1 cellular context compared by ENCODE assay signal in genomic region chr14:56579345-56580316, GRCh38.
TF ChIP-seq lines count a peak whose summit lies in the region.

Gene TMEM260 (plus strand): TSS chr14:56579798. CDS start chr14:56579915, 117 bp downstream.

TF ChIP-seq in HepG2, 621 proteins besides CTCF, POLR2A, EP300 and RAD21 (continued from another document and continues in another):
- TF ChIP-seq, protein P1, sequence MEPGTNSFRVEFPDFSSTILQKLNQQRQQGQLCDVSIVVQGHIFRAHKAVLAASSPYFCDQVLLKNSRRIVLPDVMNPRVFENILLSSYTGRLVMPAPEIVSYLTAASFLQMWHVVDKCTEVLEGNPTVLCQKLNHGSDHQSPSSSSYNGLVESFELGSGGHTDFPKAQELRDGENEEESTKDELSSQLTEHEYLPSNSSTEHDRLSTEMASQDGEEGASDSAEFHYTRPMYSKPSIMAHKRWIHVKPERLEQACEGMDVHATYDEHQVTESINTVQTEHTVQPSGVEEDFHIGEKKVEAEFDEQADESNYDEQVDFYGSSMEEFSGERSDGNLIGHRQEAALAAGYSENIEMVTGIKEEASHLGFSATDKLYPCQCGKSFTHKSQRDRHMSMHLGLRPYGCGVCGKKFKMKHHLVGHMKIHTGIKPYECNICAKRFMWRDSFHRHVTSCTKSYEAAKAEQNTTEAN (CRISPR knock-in tag; conservative IDR thresholded peaks at IDR 0.05), result no peak; the same call in 1 of the 2 replicates
- TF ChIP-seq, protein P2, sequence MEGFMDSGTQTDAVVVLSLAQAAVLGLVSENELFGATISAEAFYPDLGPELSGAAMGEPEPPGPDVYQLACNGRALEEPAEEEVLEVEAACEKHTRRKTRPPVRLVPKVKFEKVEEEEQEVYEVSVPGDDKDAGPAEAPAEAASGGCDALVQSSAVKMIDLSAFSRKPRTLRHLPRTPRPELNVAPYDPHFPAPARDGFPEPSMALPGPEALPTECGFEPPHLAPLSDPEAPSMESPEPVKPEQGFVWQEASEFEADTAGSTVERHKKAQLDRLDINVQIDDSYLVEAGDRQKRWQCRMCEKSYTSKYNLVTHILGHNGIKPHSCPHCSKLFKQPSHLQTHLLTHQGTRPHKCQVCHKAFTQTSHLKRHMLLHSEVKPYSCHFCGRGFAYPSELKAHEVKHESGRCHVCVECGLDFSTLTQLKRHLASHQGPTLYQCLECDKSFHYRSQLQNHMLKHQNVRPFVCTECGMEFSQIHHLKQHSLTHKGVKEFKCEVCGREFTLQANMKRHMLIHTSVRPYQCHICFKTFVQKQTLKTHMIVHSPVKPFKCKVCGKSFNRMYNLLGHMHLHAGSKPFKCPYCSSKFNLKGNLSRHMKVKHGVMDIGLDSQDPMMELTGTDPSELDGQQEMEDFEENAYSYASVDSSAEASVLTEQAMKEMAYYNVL (CRISPR knock-in tag; IDR thresholded peaks at IDR 0.05; ENCODE audit: borderline replicate concordance), result no peak
- no peak for TF ChIP-seq NFIC (IDR thresholded peaks at IDR 0.05; ENCODE audit: low read length)
- TF ChIP-seq, protein P3, sequence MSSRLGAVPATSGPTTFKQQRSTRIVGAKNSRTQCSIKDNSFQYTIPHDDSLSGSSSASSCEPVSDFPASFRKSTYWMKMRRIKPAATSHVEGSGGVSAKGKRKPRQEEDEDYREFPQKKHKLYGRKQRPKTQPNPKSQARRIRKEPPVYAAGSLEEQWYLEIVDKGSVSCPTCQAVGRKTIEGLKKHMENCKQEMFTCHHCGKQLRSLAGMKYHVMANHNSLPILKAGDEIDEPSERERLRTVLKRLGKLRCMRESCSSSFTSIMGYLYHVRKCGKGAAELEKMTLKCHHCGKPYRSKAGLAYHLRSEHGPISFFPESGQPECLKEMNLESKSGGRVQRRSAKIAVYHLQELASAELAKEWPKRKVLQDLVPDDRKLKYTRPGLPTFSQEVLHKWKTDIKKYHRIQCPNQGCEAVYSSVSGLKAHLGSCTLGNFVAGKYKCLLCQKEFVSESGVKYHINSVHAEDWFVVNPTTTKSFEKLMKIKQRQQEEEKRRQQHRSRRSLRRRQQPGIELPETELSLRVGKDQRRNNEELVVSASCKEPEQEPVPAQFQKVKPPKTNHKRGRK (CRISPR knock-in tag; IDR thresholded peaks at IDR 0.05), result no peak
- no peak for TF ChIP-seq ZNF749 (CRISPR knock-in tag; IDR thresholded peaks at IDR 0.05; ENCODE audit: borderline replicate concordance)
- TF ChIP-seq JUN (CRISPR knock-in tag; IDR thresholded peaks at IDR 0.05), result no peak
- no peak for TF ChIP-seq ZSCAN29 (CRISPR knock-in tag; conservative IDR thresholded peaks at IDR 0.05)
- peak; percentile 58; the same call in 1 of the 2 replicates for TF ChIP-seq AHR (CRISPR knock-in tag; IDR thresholded peaks at IDR 0.05)
- peak; percentile 79; the same call in 1 of the 2 replicates for TF ChIP-seq THAP11 (CRISPR knock-in tag; IDR thresholded peaks at IDR 0.05)
- TF ChIP-seq ZNF121 (CRISPR knock-in tag; IDR thresholded peaks at IDR 0.05), result no peak
- TF ChIP-seq ZNF263 (CRISPR knock-in tag; IDR thresholded peaks at IDR 0.05), result peak; percentile 46; the same call in 1 of the 2 replicates
- no peak for TF ChIP-seq SOX6 (IDR thresholded peaks at IDR 0.05)
- peak; percentile 22 for TF ChIP-seq SOX6 (CRISPR knock-in tag; IDR thresholded peaks at IDR 0.05)
- peak; percentile 54; the same call in 1 of the 2 replicates for TF ChIP-seq NAIF1 (CRISPR knock-in tag; IDR thresholded peaks at IDR 0.05; ENCODE audit: borderline replicate concordance)
- no peak for TF ChIP-seq ZSCAN30 (CRISPR knock-in tag; IDR thresholded peaks at IDR 0.05)
- peak; percentile 81; the same call in 1 of the 2 replicates for TF ChIP-seq ZZZ3 (CRISPR knock-in tag; IDR thresholded peaks at IDR 0.05; ENCODE audit: borderline replicate concordance)
- TF ChIP-seq TEAD3 (CRISPR knock-in tag; optimal IDR thresholded peaks at IDR 0.05; ENCODE audit: borderline replicate concordance), result peak; percentile 48
- no peak for TF ChIP-seq LCORL (IDR thresholded peaks at IDR 0.05)
- no peak for TF ChIP-seq LCORL (CRISPR knock-in tag; IDR thresholded peaks at IDR 0.05)
- peak; percentile 45; the same call in 1 of the 2 replicates for TF ChIP-seq MED13 (CRISPR knock-in tag; IDR thresholded peaks at IDR 0.05)
- TF ChIP-seq, protein P4, sequence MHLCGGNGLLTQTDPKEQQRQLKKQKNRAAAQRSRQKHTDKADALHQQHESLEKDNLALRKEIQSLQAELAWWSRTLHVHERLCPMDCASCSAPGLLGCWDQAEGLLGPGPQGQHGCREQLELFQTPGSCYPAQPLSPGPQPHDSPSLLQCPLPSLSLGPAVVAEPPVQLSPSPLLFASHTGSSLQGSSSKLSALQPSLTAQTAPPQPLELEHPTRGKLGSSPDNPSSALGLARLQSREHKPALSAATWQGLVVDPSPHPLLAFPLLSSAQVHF (CRISPR knock-in tag; IDR thresholded peaks at IDR 0.05), result no peak
- TF ChIP-seq SMAD3 (CRISPR knock-in tag; IDR thresholded peaks at IDR 0.05), result peak; percentile 75; the same call in 1 of the 2 replicates
- TF ChIP-seq ZNF543 (CRISPR knock-in tag; IDR thresholded peaks at IDR 0.05), result peak; percentile 82
- no peak for TF ChIP-seq ZNF747 (CRISPR knock-in tag; IDR thresholded peaks at IDR 0.05; ENCODE audit: borderline replicate concordance)
- no peak for TF ChIP-seq ZNF367 (CRISPR knock-in tag; IDR thresholded peaks at IDR 0.05; ENCODE audit: borderline replicate concordance)
- TF ChIP-seq, protein P5, sequence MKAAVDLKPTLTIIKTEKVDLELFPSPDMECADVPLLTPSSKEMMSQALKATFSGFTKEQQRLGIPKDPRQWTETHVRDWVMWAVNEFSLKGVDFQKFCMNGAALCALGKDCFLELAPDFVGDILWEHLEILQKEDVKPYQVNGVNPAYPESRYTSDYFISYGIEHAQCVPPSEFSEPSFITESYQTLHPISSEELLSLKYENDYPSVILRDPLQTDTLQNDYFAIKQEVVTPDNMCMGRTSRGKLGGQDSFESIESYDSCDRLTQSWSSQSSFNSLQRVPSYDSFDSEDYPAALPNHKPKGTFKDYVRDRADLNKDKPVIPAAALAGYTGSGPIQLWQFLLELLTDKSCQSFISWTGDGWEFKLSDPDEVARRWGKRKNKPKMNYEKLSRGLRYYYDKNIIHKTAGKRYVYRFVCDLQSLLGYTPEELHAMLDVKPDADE (CRISPR knock-in tag; IDR thresholded peaks at IDR 0.05), result no peak
- TF ChIP-seq, protein P6, sequence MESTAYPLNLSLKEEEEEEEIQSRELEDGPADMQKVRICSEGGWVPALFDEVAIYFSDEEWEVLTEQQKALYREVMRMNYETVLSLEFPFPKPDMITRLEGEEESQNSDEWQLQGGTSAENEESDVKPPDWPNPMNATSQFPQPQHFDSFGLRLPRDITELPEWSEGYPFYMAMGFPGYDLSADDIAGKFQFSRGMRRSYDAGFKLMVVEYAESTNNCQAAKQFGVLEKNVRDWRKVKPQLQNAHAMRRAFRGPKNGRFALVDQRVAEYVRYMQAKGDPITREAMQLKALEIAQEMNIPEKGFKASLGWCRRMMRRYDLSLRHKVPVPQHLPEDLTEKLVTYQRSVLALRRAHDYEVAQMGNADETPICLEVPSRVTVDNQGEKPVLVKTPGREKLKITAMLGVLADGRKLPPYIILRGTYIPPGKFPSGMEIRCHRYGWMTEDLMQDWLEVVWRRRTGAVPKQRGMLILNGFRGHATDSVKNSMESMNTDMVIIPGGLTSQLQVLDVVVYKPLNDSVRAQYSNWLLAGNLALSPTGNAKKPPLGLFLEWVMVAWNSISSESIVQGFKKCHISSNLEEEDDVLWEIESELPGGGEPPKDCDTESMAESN (CRISPR knock-in tag; conservative IDR thresholded peaks at IDR 0.05), result peak; percentile 56; the same call in 1 of the 2 replicates
- peak; percentile 69; the same call in 1 of the 2 replicates for TF ChIP-seq FIP1L1 (IDR thresholded peaks at IDR 0.05; ENCODE audit: borderline replicate concordance, insufficient read depth, low read depth, low read length)
- TF ChIP-seq RFX1 (IDR thresholded peaks at IDR 0.05), result no peak; the same call in 1 of the 2 replicates
- TF ChIP-seq MAFG (CRISPR knock-in tag; IDR thresholded peaks at IDR 0.05), result no peak
- peak; percentile 8 for TF ChIP-seq TBL1XR1 (IDR thresholded peaks at IDR 0.05; ENCODE audit: borderline replicate concordance, low read length, partially characterized antibody)
- TF ChIP-seq SYNCRIP (IDR thresholded peaks at IDR 0.05; ENCODE audit: insufficient read depth, low read depth, low read length), result no peak
- peak; percentile 59; the same call in 1 of the 2 replicates for TF ChIP-seq HOXA3 (CRISPR knock-in tag; IDR thresholded peaks at IDR 0.05)
- TF ChIP-seq RFX5 (IDR thresholded peaks at IDR 0.05; ENCODE audit: low read depth, low read length), result no peak
- TF ChIP-seq GRHL1 (CRISPR knock-in tag; conservative IDR thresholded peaks at IDR 0.05), result no peak
- TF ChIP-seq, protein P7, sequence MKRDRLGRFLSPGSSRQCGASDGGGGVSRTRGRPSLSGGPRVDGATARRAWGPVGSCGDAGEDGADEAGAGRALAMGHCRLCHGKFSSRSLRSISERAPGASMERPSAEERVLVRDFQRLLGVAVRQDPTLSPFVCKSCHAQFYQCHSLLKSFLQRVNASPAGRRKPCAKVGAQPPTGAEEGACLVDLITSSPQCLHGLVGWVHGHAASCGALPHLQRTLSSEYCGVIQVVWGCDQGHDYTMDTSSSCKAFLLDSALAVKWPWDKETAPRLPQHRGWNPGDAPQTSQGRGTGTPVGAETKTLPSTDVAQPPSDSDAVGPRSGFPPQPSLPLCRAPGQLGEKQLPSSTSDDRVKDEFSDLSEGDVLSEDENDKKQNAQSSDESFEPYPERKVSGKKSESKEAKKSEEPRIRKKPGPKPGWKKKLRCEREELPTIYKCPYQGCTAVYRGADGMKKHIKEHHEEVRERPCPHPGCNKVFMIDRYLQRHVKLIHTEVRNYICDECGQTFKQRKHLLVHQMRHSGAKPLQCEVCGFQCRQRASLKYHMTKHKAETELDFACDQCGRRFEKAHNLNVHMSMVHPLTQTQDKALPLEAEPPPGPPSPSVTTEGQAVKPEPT (CRISPR knock-in tag; IDR thresholded peaks at IDR 0.05; ENCODE audit: low read depth), result 0 out of 2 replicates have a peak, but pooled peaks have one; percentile 89
- no peak for TF ChIP-seq ZNF292 (CRISPR knock-in tag; IDR thresholded peaks at IDR 0.05; ENCODE audit: borderline replicate concordance, low read depth)
- TF ChIP-seq, protein P8, sequence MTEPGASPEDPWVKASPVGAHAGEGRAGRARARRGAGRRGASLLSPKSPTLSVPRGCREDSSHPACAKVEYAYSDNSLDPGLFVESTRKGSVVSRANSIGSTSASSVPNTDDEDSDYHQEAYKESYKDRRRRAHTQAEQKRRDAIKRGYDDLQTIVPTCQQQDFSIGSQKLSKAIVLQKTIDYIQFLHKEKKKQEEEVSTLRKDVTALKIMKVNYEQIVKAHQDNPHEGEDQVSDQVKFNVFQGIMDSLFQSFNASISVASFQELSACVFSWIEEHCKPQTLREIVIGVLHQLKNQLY (CRISPR knock-in tag; IDR thresholded peaks at IDR 0.05), result no peak
- no peak for TF ChIP-seq ZXDC (CRISPR knock-in tag; IDR thresholded peaks at IDR 0.05)
- TF ChIP-seq, protein P9, sequence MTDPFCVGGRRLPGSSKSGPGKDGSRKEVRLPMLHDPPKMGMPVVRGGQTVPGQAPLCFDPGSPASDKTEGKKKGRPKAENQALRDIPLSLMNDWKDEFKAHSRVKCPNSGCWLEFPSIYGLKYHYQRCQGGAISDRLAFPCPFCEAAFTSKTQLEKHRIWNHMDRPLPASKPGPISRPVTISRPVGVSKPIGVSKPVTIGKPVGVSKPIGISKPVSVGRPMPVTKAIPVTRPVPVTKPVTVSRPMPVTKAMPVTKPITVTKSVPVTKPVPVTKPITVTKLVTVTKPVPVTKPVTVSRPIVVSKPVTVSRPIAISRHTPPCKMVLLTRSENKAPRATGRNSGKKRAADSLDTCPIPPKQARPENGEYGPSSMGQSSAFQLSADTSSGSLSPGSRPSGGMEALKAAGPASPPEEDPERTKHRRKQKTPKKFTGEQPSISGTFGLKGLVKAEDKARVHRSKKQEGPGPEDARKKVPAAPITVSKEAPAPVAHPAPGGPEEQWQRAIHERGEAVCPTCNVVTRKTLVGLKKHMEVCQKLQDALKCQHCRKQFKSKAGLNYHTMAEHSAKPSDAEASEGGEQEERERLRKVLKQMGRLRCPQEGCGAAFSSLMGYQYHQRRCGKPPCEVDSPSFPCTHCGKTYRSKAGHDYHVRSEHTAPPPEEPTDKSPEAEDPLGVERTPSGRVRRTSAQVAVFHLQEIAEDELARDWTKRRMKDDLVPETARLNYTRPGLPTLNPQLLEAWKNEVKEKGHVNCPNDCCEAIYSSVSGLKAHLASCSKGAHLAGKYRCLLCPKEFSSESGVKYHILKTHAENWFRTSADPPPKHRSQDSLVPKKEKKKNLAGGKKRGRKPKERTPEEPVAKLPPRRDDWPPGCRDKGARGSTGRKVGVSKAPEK (CRISPR knock-in tag; IDR thresholded peaks at IDR 0.05; ENCODE audit: borderline replicate concordance), result no peak
- TF ChIP-seq ZNF619 (CRISPR knock-in tag; IDR thresholded peaks at IDR 0.05), result 0 out of 2 replicates have a peak, but pooled peaks have one; percentile 29
- no peak for TF ChIP-seq DPF2 (CRISPR knock-in tag; IDR thresholded peaks at IDR 0.05; ENCODE audit: borderline replicate concordance, low read depth)
- peak; percentile 35; the same call in 1 of the 2 replicates for TF ChIP-seq ZNF556 (CRISPR knock-in tag; IDR thresholded peaks at IDR 0.05; ENCODE audit: borderline replicate concordance)
